2 cellular contexts compared by ENCODE assay signal in genomic region chr1:20621012-20621411, GRCh38.
TF ChIP-seq lines count a peak whose summit lies in the region.

No MANE protein-coding gene starts in this region.

TF ChIP-seq in IMR-90, 13 proteins besides CTCF, POLR2A, EP300 and RAD21:
- TF ChIP-seq MXI1 (IDR thresholded peaks at IDR 0.05; ENCODE audit: borderline replicate concordance, low read depth, low read length) (no peak), CEBPB (IDR thresholded peaks at IDR 0.05; ENCODE audit: low read depth, low read length) (0 out of 2 replicates have a peak, but pooled peaks have one; percentile 15), BHLHE40 (IDR thresholded peaks at IDR 0.05; ENCODE audit: low read depth, low read length) (no peak)

TF ChIP-seq in K562, 482 proteins besides CTCF, POLR2A, EP300 and RAD21:
- TF ChIP-seq ELK3 (CRISPR knock-in tag; IDR thresholded peaks at IDR 0.05) (no peak), ZBED1 (IDR thresholded peaks at IDR 0.05) (no peak), ATF3 (IDR thresholded peaks at IDR 0.05) (peak; percentile 59), ATF3 (CRISPR knock-in tag; conservative IDR thresholded peaks at IDR 0.05) (no peak), PHB (CRISPR knock-in tag; IDR thresholded peaks at IDR 0.05) (no peak), NFATC3 (IDR thresholded peaks at IDR 0.05) (no peak), PURB (CRISPR knock-in tag; IDR thresholded peaks at IDR 0.05; ENCODE audit: low read depth) (no peak), CEBPG (CRISPR knock-in tag; IDR thresholded peaks at IDR 0.05) (peak; percentile 37; the same call in 1 of the 2 replicates), CEBPG (tag; conservative IDR thresholded peaks at IDR 0.05 in 1 of 2, IDR thresholded peaks at IDR 0.05 in 1 of 2) (no peak), CEBPB (tag; IDR thresholded peaks at IDR 0.05) (peak; percentile 34; the same call in 1 of the 2 replicates)
